In genomic region chr6:33296797-33297405, GRCh38 we compare ENCODE assay signal across 1 cellular context.
TF ChIP-seq lines count a peak whose summit lies in the region.

No MANE protein-coding gene starts in this region.

TF ChIP-seq in K562, 482 proteins besides CTCF, POLR2A, EP300 and RAD21:
- TF ChIP-seq GATAD2B (IDR thresholded peaks at IDR 0.05; ENCODE audit: borderline replicate concordance) = no peak
- TF ChIP-seq ZFP36 (IDR thresholded peaks at IDR 0.05; ENCODE audit: low read depth, low read length, partially characterized antibody) = peak; percentile 68
- peak; percentile 91 for TF ChIP-seq RBM25 (IDR thresholded peaks at IDR 0.05; ENCODE audit: low read depth, low read length, severe bottlenecking)
- no peak for TF ChIP-seq BRF1 (IDR thresholded peaks at IDR 0.05; ENCODE audit: borderline replicate concordance, extremely low read depth, insufficient read length)
- TF ChIP-seq ZNF740 (CRISPR knock-in tag; IDR thresholded peaks at IDR 0.05) = 0 out of 2 replicates have a peak, but pooled peaks have one; percentile 38
- TF ChIP-seq ZNF740 (tag; IDR thresholded peaks at IDR 0.05) = no peak
- TF ChIP-seq RBFOX2 (IDR thresholded peaks at IDR 0.05; ENCODE audit: low read depth, low read length) = peak; percentile 60
- peak; percentile 52 for TF ChIP-seq POLR2G (IDR thresholded peaks at IDR 0.05; ENCODE audit: low read depth, low read length)
- TF ChIP-seq ZBTB33 (CRISPR knock-in tag; IDR thresholded peaks at IDR 0.05) = peak; percentile 80
- no peak for TF ChIP-seq MIER1 (IDR thresholded peaks at IDR 0.05; ENCODE audit: low read depth)
- TF ChIP-seq KDM1A (IDR thresholded peaks at IDR 0.05) = 0 out of 4 replicates have a peak, but pooled peaks of 1 of the 2 experiments have one; percentile 37
- no peak for TF ChIP-seq ZSCAN29 (IDR thresholded peaks at IDR 0.05)
- peak; percentile 89 for TF ChIP-seq BCOR (IDR thresholded peaks at IDR 0.05)
